In genomic region chr19:37691881-37692504, GRCh38 we compare ENCODE assay signal across 8 cellular contexts. TPM values are rescaled to one million over a fixed set of nuclear protein-coding genes. Genes with fewer than 3 reads are reported as not detected.
DNase-seq lines count a peak whose midpoint lies in the region; ATAC-seq and TF ChIP-seq lines count a peak whose summit lies in the region.

No MANE protein-coding gene starts in this region.

- H3K27me3 Mint-ChIP-seq in neural crest cell (ENCODE audit: low read depth): no peaks in the 10 kb centered on the region

- peak; percentile 80 for DNase-seq in activated naive CD4-positive, alpha-beta T cell treated with Interleukin-2 at 50 U/mL for 16 hours
- DNase-seq in foreskin melanocyte (peak; percentile 56), neural crest cell (ENCODE audit: low read depth, low spot score) (peak; percentile 79)
- DNase-seq in stimulated activated naive CD4-positive, alpha-beta T cell (lab: John Stamatoyannopoulos, UW): peak; percentile 45 to 81 (median 68)

- ATAC-seq in HG03354 (IDR thresholded peaks at IDR 0.05; ENCODE audit: poor library complexity, severe bottlenecking, unreplicated experiment) (no peak), HG02870 (IDR thresholded peaks at IDR 0.05; ENCODE audit: unreplicated experiment) (no peak)

- H3K27ac Mint-ChIP-seq in neural crest cell (ENCODE audit: unreplicated experiment): peak overlapping the region; percentile 99

- TF ChIP-seq POLR2A in GM19099 (IDR thresholded peaks at IDR 0.05; ENCODE audit: extremely low read depth, insufficient read length, low read depth) (peak; percentile 46), Raji (IDR thresholded peaks at IDR 0.05; ENCODE audit: insufficient read depth, low read depth, low read length) (peak; percentile 47; the same call in 1 of the 2 replicates)

- peaks cover 16% of the 10 kb centered on the region for H3K4me1 Mint-ChIP-seq in neural crest cell

- peaks cover 23% of the 10 kb centered on the region for H3K36me3 Mint-ChIP-seq in neural crest cell (ENCODE audit: low read depth)

- peak overlapping the region; percentile 96 for H3K4me3 Mint-ChIP-seq in neural crest cell

- TF ChIP-seq CTCF in neural crest cell (conservative IDR thresholded peaks at IDR 0.05): peak; percentile 23

- no peaks in the 10 kb centered on the region for H3K9me3 Mint-ChIP-seq in neural crest cell

RNA-seq across cellular contexts. Expression of gene ZNF607, which starts 27.6 kb away (rescaled TPM):
- total RNA-seq in neural crest cell: 18.9 and 21.2 TPM in 2 replicates

RNA-seq across cellular contexts. Expression of gene ZFP30, which starts 36.7 kb away (rescaled TPM):
- total RNA-seq in neural crest cell: 31.8 TPM in 2 replicates
